ENCODE assay signal across 8 cellular contexts in genomic region chr17:61411944-61412859, GRCh38. TPM values are rescaled to one million over a fixed set of nuclear protein-coding genes. Genes with fewer than 3 reads are reported as not detected.
DNase-seq lines count a peak whose midpoint lies in the region; ATAC-seq and TF ChIP-seq lines count a peak whose summit lies in the region.

No MANE protein-coding gene starts in this region.

- peak; percentile 95 for DNase-seq in GM13976 (ENCODE audit: low spot score)
- peak; percentile 73 for DNase-seq in NCI-H146 treated with DMSO at 0.1 percent for 48 hours (lab: John Stamatoyannopoulos, UW; ENCODE audit: unreplicated experiment)
- peak; percentile 84 for DNase-seq in UCSD-AML1 (lab: John Stamatoyannopoulos, UW; ENCODE audit: unreplicated experiment)
- peak; percentile 72 for DNase-seq in MCF 10A (ENCODE audit: unreplicated experiment)
- no peak for DNase-seq in SJCRH30

- TF ChIP-seq CTCF in GM13976 (IDR thresholded peaks at IDR 0.05; ENCODE audit: borderline replicate concordance, control extremely low read depth, extremely low read depth, insufficient read depth, missing control alignments) (peak; percentile 96), MCF 10A (IDR thresholded peaks at IDR 0.05; ENCODE audit: unreplicated experiment) (peak; percentile 99)

- BruUV-seq in MCF 10A (replicated peaks; lab: Mats Ljungman, UMichigan): no TSS peak

- intact Hi-C loops in MCF 10A (cut with micrococcal nuclease): loop anchor here (1.0 to 5.0 kb wide), 6 partner anchors 139 to 655 kb away; partner anchors contain the start of gene MED13

- H3K27ac Mint-ChIP-seq in MCF 10A (ENCODE audit: low read depth, unreplicated experiment): peak overlapping the region; percentile 19

- H3K4me3 ChIP-seq in iPS-20b (ENCODE audit: low read length) (peak overlapping the region; percentile 64), skin epidermis (peak overlapping the region; percentile 34 to 55 (median 50)), SJCRH30 (no peak overlapping the region)

- H3K27ac ChIP-seq in iPS-20b (ENCODE audit: low read length): no peak overlapping the region
- H3K27ac ChIP-seq in skin epidermis: peak overlapping the region; percentile 3 to 86 (median 65)
- no peak overlapping the region for H3K27ac ChIP-seq in SJCRH30

- H3K36me3 ChIP-seq in iPS-20b (ENCODE audit: insufficient read depth, low read depth, low read length) (no peaks in the 10 kb centered on the region), SJCRH30 (peaks cover 18% of the 10 kb centered on the region)

- H3K4me1 Mint-ChIP-seq in MCF 10A (ENCODE audit: insufficient read depth, unreplicated experiment): no peaks in the 10 kb centered on the region

- H3K9ac ChIP-seq in iPS-20b (ENCODE audit: low read depth, low read length): peak overlapping the region; percentile 48; the same call in 1 of the 2 replicates

- no peaks in the 10 kb centered on the region for H3K27me3 Mint-ChIP-seq in MCF 10A (ENCODE audit: insufficient read depth, unreplicated experiment)

- in situ Hi-C loops in GM13976 (cut with MboI; ENCODE audit: low sequenced_read_pairs, unreplicated experiment): loop anchor here (25.0 kb wide), 1 partner anchor 425 kb away; no protein-coding TSS in a partner anchor

- ATAC-seq in HG02852 (IDR thresholded peaks at IDR 0.05; ENCODE audit: unreplicated experiment): peak; percentile 64

- H3K4me1 ChIP-seq in iPS-20b (ENCODE audit: insufficient read depth, low read length): no peaks in the 10 kb centered on the region; the same call in 1 of the 2 replicates
- H3K4me1 ChIP-seq in SJCRH30: no peaks in the 10 kb centered on the region

- H3K9me3 ChIP-seq in iPS-20b (ENCODE audit: insufficient read depth, low read depth, low read length): no peaks in the 10 kb centered on the region; the same call in 1 of the 2 replicates
- H3K9me3 ChIP-seq in SJCRH30 (replicated peaks): no peaks in the 10 kb centered on the region; the same call in 1 of the 2 replicates

- no peaks in the 10 kb centered on the region for H3K9me3 Mint-ChIP-seq in MCF 10A (ENCODE audit: unreplicated experiment)

- H3K27me3 ChIP-seq in iPS-20b (ENCODE audit: insufficient read depth, low read length): peaks cover 98% of the 10 kb centered on the region
- no peaks in the 10 kb centered on the region for H3K27me3 ChIP-seq in SJCRH30

- peak overlapping the region; percentile 71 for H3K4me3 Mint-ChIP-seq in MCF 10A (ENCODE audit: unreplicated experiment)

- CTCF ChIA-PET in MCF 10A (lab: Yijun Ruan, JAX): interaction anchor here (0.5 to 4.2 kb wide), 49 partner anchors 9 to 692 kb away, joined by 3 to 57 read pairs (median 4); partner anchors contain the start of gene TBX2

- POLR2A ChIA-PET in MCF 10A (lab: Yijun Ruan, JAX): interaction anchor here (0.6 to 1.2 kb wide), 5 partner anchors 12 to 725 kb away, joined by 3 to 8 read pairs (median 3); partner anchors contain the start of gene TBX2

- peaks cover 5% of the 10 kb centered on the region for H3K36me3 Mint-ChIP-seq in MCF 10A (ENCODE audit: insufficient read depth, unreplicated experiment)

RNA-seq across cellular contexts. Expression of gene TBX2, which starts 12.6 kb away (rescaled TPM):
- 1.5 and 4.3 TPM in 2 replicates for total RNA-seq in MCF 10A (2022)
- total RNA-seq in SJCRH30 (2014; rRNA removed; shearing (Covaris generic)): 42.3 and 42.7 TPM in 2 replicates

RNA-seq across cellular contexts. Expression of gene TBX4, which starts 40.0 kb away (rescaled TPM):
- total RNA-seq in MCF 10A (2022): not detected in 2 replicates
- total RNA-seq in SJCRH30 (2014; rRNA removed; shearing (Covaris generic)): 0.35 and 0.42 TPM in 2 replicates

Comparison
In these comparisons a context has a peak if more than half of its experiments do, and no peak if none do; other contexts are left out.
1. DNase-seq: peak in GM13976 (single experiment), NCI-H146 treated with DMSO at 0.1 percent for 48 hours (single experiment), UCSD-AML1 (single experiment) and MCF 10A (single experiment); none in SJCRH30 (0 of 2).
2. H3K27ac ChIP-seq: peak in skin epidermis (21 of 21); none in iPS-20b (single experiment) and SJCRH30 (single experiment).